ENCODE assay signal across 18 cellular contexts in genomic region chr13:32022292-32022691, GRCh38. TPM values are rescaled to one million over a fixed set of nuclear protein-coding genes. Genes with fewer than 3 reads are reported as not detected.
A peak's percentile ranks its signal among the peaks of the same experiment; 100 is the strongest.
DNase-seq lines count a peak whose midpoint lies in the region; ATAC-seq and TF ChIP-seq lines count a peak whose summit lies in the region.
"Had no signal": no experiment of that assay in that cellular context is flagged by ENCODE, and none has a peak within 500 bp of the region (broad histone marks: within the 10 kb centered on the region; RNA-seq: fewer than 3 reads in every experiment).

No MANE protein-coding gene starts in this region.

- H3F3A ChIP-seq in neural progenitor cell (ENCODE audit: low read depth): peaks cover 31% of the 10 kb centered on the region

- 54 to 77% (median 58%) methylated on average over 4 of the region's 4 CpGs for WGBS in spleen, 5 donors

- H4K20me1 ChIP-seq in neural progenitor cell (ENCODE audit: low read depth): peaks cover 3% of the 10 kb centered on the region

- peaks cover 41% of the 10 kb centered on the region for H3K4me1 ChIP-seq in neural progenitor cell
- peaks cover 0 to 32% (median 3%) of the 10 kb centered on the region in 6 donors for H3K4me1 ChIP-seq in spleen
- H3K4me1 ChIP-seq: parathyroid adenoma had no signal

- no peaks in the 10 kb centered on the region for H3K79me2 ChIP-seq in neural progenitor cell (ENCODE audit: low read depth)
- H3K79me2 ChIP-seq: parathyroid adenoma had no signal

- peak overlapping the region; percentile 43 for H3K4me2 ChIP-seq in neural progenitor cell

- DNase-seq in COLO829 (ENCODE audit: low spot score) (peak; percentile 35), SK-MEL-5 (ENCODE audit: low read depth, low spot score) (peak; percentile 46), Right ventricle myocardium superior (no peak), neural progenitor cell (ENCODE audit: low spot score) (peak; percentile 33), anterior cingulate cortex (lab: John Stamatoyannopoulos, UW) (no peak), GF-D8 (lab: John Stamatoyannopoulos, UW) (no peak), spleen (no peak)
- DNase-seq: activated CD4-positive, alpha-beta T cell treated with anti-CD3 and anti-CD28 coated beads, Interleukin-2, amount 50 U/mL, for 48 hours; activated T-cell treated with anti-CD3 and anti-CD28 coated beads, Interleukin-2, amount 50 U/mL, for 72 hours; CD8-positive, alpha-beta T cell; gastrocnemius medialis; HCEC 1CT; immature natural killer cell; stimulated activated CD4-positive, alpha-beta T cell treated with anti-CD3 and anti-CD28 coated beads, Interleukin-15, amount 100 ng/mL, for 24 hours; stomach had no signal

- no peaks in the 10 kb centered on the region for H3K36me3 Mint-ChIP-seq in neural progenitor cell
- H3K36me3 Mint-ChIP-seq: CD8-positive, alpha-beta T cell; immature natural killer cell had no signal

- TF ChIP-seq POLR2A in spleen (IDR thresholded peaks at IDR 0.05): no peak

- H3K9me3 Mint-ChIP-seq in neural progenitor cell: no peaks in the 10 kb centered on the region
- H3K9me3 Mint-ChIP-seq: activated T-cell treated with anti-CD3 and anti-CD28 coated beads, Interleukin-2, amount 50 U/mL, for 72 hours; CD8-positive, alpha-beta T cell; immature natural killer cell had no signal

- no peak overlapping the region for H3K27ac Mint-ChIP-seq in neural progenitor cell
- H3K27ac Mint-ChIP-seq: activated T-cell treated with anti-CD3 and anti-CD28 coated beads, Interleukin-2, amount 50 U/mL, for 72 hours; CD8-positive, alpha-beta T cell had no signal

- H2AFZ ChIP-seq in neural progenitor cell (replicated peaks): no peak overlapping the region
- H2AFZ ChIP-seq: parathyroid adenoma had no signal

- in situ Hi-C loops in SK-MEL-5 (cut with HindIII; ENCODE audit: low pct_unique_long_range_greater_than_20kb, low sequenced_read_pairs): no loop called here

- H3K36me3 ChIP-seq in neural progenitor cell (no peaks in the 10 kb centered on the region), spleen (no peaks in the 10 kb centered on the region)
- H3K36me3 ChIP-seq: gastrocnemius medialis, SJSA1, stomach had no signal

- TF ChIP-seq CTCF in neural progenitor cell (IDR thresholded peaks at IDR 0.05): no peak
- TF ChIP-seq CTCF in spleen (IDR thresholded peaks at IDR 0.05 in 8 of 11, conservative IDR thresholded peaks at IDR 0.05 in 3 of 11): no peak

- H3K4me1 Mint-ChIP-seq in neural progenitor cell: peaks cover 24% of the 10 kb centered on the region
- H3K4me1 Mint-ChIP-seq: immature natural killer cell had no signal

- H3K4me3 ChIP-seq in neural progenitor cell (no peak overlapping the region), spleen (no peak overlapping the region)
- H3K4me3 ChIP-seq: gastrocnemius medialis, SJSA1, stomach had no signal

- peaks cover 2% of the 10 kb centered on the region for H3K27me3 Mint-ChIP-seq in neural progenitor cell (ENCODE audit: insufficient read depth, low read depth)

- H3K27ac ChIP-seq in neural progenitor cell (no peak overlapping the region), spleen (peak overlapping the region in 1 of 8 donors; percentile 4)
- H3K27ac ChIP-seq: parathyroid adenoma, SJSA1 had no signal

- H3K9me3 ChIP-seq in neural progenitor cell (ENCODE audit: low read depth) (no peaks in the 10 kb centered on the region), spleen (no peaks in the 10 kb centered on the region)
- H3K9me3 ChIP-seq: gastrocnemius medialis, SJSA1, stomach had no signal

- intact Hi-C loops in Right ventricle myocardium superior (cut with DNase I) (no loop called here), spleen (cut with DNase I; ENCODE audit: low total_unique reads) (loop anchor here (10.0 kb wide), 1 partner anchor 283 kb away; no protein-coding TSS in a partner anchor)

- peak; percentile 77 for ATAC-seq in Right ventricle myocardium superior (ENCODE audit: poor library complexity)
- ATAC-seq in GM21576 (IDR thresholded peaks at IDR 0.05; ENCODE audit: unreplicated experiment): no peak
- ATAC-seq: activated T-cell treated with anti-CD3 and anti-CD28 coated beads, Interleukin-2, amount 50 U/mL, for 72 hours; CD8-positive, alpha-beta T cell had no signal

- H3K4me3 Mint-ChIP-seq in neural progenitor cell: no peak overlapping the region
- H3K4me3 Mint-ChIP-seq: activated T-cell treated with anti-CD3 and anti-CD28 coated beads, Interleukin-2, amount 50 U/mL, for 72 hours; CD8-positive, alpha-beta T cell; immature natural killer cell had no signal

- H3K27me3 ChIP-seq in neural progenitor cell (no peaks in the 10 kb centered on the region), spleen (replicated peaks in 1 of 7) (no peaks in the 10 kb centered on the region)
- H3K27me3 ChIP-seq: gastrocnemius medialis, SJSA1, stomach had no signal

- H3K9ac ChIP-seq in neural progenitor cell: no peak overlapping the region
- H3K9ac ChIP-seq: parathyroid adenoma had no signal

RNA-seq across cellular contexts. Expression of gene FRY, which starts 9.3 kb away (rescaled TPM):
- 0.11 and 0.29 TPM in 2 replicates for total RNA-seq in SK-MEL-5 (2014; rRNA removed; shearing (Covaris generic))
- 0.22 and 0.36 TPM in 2 replicates for polyA plus RNA-seq in SK-MEL-5 (2015; cell fraction: cytosol; rRNA removed)
- 0.33 and 1.1 TPM in 2 replicates for polyA plus RNA-seq in SK-MEL-5 (2015; cell fraction: nucleus; rRNA removed)
- 137 TPM for total RNA-seq in Right ventricle myocardium superior
- total RNA-seq in neural progenitor cell (ENCODE audit: low replicate concordance): 7.6 and 12.6 TPM in 2 replicates
- 10 to 100 TPM; 20.6 to 30.0 (median 26.1) TPM for total RNA-seq in spleen
- 1 to 10 TPM in 2 of 3 donors, under 1 TPM in 1; 0.80 to 2.6 (median 1.7) TPM for polyA plus RNA-seq in spleen

Comparison
In these comparisons a context has a peak if more than half of its experiments do, and no peak if none do; other contexts are left out.
1. DNase-seq: peak in COLO829 (single experiment), SK-MEL-5 (single experiment) and neural progenitor cell (single experiment); none in Right ventricle myocardium superior (single experiment), anterior cingulate cortex (0 of 58), GF-D8 (single experiment) and spleen (single experiment).